In the genomic region with DNA sequence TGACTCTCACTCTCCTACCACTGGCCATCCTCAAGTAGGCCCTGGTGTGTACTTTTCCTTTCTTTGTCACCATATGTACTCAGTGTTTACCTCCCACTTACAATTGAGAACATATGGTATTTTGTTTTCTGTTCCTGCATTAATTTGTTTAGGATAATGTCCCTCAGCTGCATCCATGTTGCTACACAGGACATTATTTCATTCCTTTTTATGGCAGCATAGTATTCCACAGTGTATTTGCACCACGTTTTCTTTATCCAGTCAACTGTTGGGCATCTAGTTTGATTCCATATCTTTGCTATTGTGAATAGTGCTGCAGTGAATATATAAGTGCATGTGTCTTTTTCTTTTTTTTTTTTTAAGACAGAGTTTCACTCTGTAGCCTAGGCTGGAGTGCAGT, we compare ENCODE assay signal across 8 cellular contexts.
"Had no signal": no experiment of that assay in that cellular context is flagged by ENCODE, and none has a peak within 500 bp of the region (broad histone marks: within the 10 kb centered on the region; RNA-seq: fewer than 3 reads in every experiment).

No MANE protein-coding gene starts in this region.

- H3K27ac ChIP-seq: HL-60, KMS-11 had no signal

- ATAC-seq: HepG2 had no signal

- H3K27me3 Mint-ChIP-seq: IgD-negative memory B cell had no signal

- H3K27ac Mint-ChIP-seq: IgD-negative memory B cell had no signal

- FAIRE-seq: HepG2, HTR-8/SVneo had no signal

- H3K9ac ChIP-seq: KMS-11 had no signal

- H3K4me3 Mint-ChIP-seq: IgD-negative memory B cell had no signal

- DNase-seq: IMR-90, KBM-7, KG1 had no signal

- H3K4me2 ChIP-seq: KMS-11 had no signal
